ENCODE assay signal across 20 cellular contexts in genomic region chr3:78977073-78977472, GRCh38.
"Had no signal": no experiment of that assay in that cellular context is flagged by ENCODE, and none has a peak within 500 bp of the region (broad histone marks: within the 10 kb centered on the region; RNA-seq: fewer than 3 reads in every experiment).

No MANE protein-coding gene starts in this region.

- H3K36me3 Mint-ChIP-seq: activated CD8-positive, alpha-beta memory T cell treated with anti-CD3 and anti-CD28 coated beads, Interleukin-2, amount 10 ng/mL, durations not matched to agents 7 days and 5 days; activated naive CD8-positive, alpha-beta T cell treated with anti-CD3 and anti-CD28 coated beads for 36 hours; memory B cell had no signal

- ATAC-seq: activated CD4-positive, CD25-positive, alpha-beta regulatory T cell treated with anti-CD3 and anti-CD28 coated beads, Interleukin-2, amount 50 U/mL, for 24 hours; activated CD8-positive, alpha-beta memory T cell treated with anti-CD3 and anti-CD28 coated beads, Interleukin-2, amount 10 ng/mL, durations not matched to agents 7 days and 5 days; activated T-cell treated with anti-CD3 and anti-CD28 coated beads, Interleukin-2, amount 50 U/mL, for 4 hours; gastrocnemius medialis; left lung; natural killer cell treated with Interleukin-12 subunit alpha and Interleukin-12 subunit beta and Interleukin-15 and Interleukin-18, amount 100 ng/mL, for 72 hours; T-helper 17 cell had no signal

- H3K4me1 Mint-ChIP-seq: activated CD8-positive, alpha-beta memory T cell treated with anti-CD3 and anti-CD28 coated beads, Interleukin-2, amount 10 ng/mL, durations not matched to agents 7 days and 5 days; memory B cell; T-helper 17 cell had no signal

- H3K27ac Mint-ChIP-seq: activated CD8-positive, alpha-beta memory T cell treated with anti-CD3 and anti-CD28 coated beads, Interleukin-2, amount 10 ng/mL, durations not matched to agents 7 days and 5 days; activated naive CD8-positive, alpha-beta T cell treated with anti-CD3 and anti-CD28 coated beads for 36 hours; memory B cell; natural killer cell treated with Interleukin-12 subunit alpha and Interleukin-12 subunit beta and Interleukin-15 and Interleukin-18, amount 100 ng/mL, for 72 hours; T-helper 17 cell had no signal

- H3K27me3 Mint-ChIP-seq: activated CD8-positive, alpha-beta memory T cell treated with anti-CD3 and anti-CD28 coated beads, Interleukin-2, amount 10 ng/mL, durations not matched to agents 7 days and 5 days; activated naive CD8-positive, alpha-beta T cell treated with anti-CD3 and anti-CD28 coated beads for 36 hours; memory B cell; natural killer cell treated with Interleukin-12 subunit alpha and Interleukin-12 subunit beta and Interleukin-15 and Interleukin-18, amount 100 ng/mL, for 72 hours; T-helper 17 cell had no signal

- FAIRE-seq: bronchial epithelial cell, endometrium, keratinocyte, urothelium cell line had no signal

- DNase-seq: activated CD4-positive, alpha-beta T cell treated with anti-CD3 and anti-CD28 coated beads, Interleukin-2, amount 50 U/mL, for 48 hours; activated CD8-positive, alpha-beta memory T cell treated with anti-CD3 and anti-CD28 coated beads, Interleukin-2, amount 10 ng/mL, durations not matched to agents 7 days and 5 days; activated gamma-delta T cell; activated naive CD8-positive, alpha-beta T cell treated with anti-CD3 and anti-CD28 coated beads for 36 hours; activated T-cell treated with anti-CD3 and anti-CD28 coated beads, Interleukin-2, amount 50 U/mL, for 4 hours; anterior cingulate cortex; dorsolateral prefrontal cortex; gastrocnemius medialis; left lung; ovary; stimulated activated CD4-positive, alpha-beta T cell treated with anti-CD3 and anti-CD28 coated beads, Interleukin-4, amount 100 ng/mL, for 4 hours; T-helper 17 cell; thyroid gland had no signal

- H3K9me3 Mint-ChIP-seq: activated naive CD8-positive, alpha-beta T cell treated with anti-CD3 and anti-CD28 coated beads for 36 hours had no signal

- H3K4me3 Mint-ChIP-seq: activated CD8-positive, alpha-beta memory T cell treated with anti-CD3 and anti-CD28 coated beads, Interleukin-2, amount 10 ng/mL, durations not matched to agents 7 days and 5 days; activated naive CD8-positive, alpha-beta T cell treated with anti-CD3 and anti-CD28 coated beads for 36 hours; activated T-cell treated with anti-CD3 and anti-CD28 coated beads, Interleukin-2, amount 50 U/mL, for 4 hours; memory B cell; natural killer cell treated with Interleukin-12 subunit alpha and Interleukin-12 subunit beta and Interleukin-15 and Interleukin-18, amount 100 ng/mL, for 72 hours; T-helper 17 cell had no signal
